In genomic region chr4:109211671-109212070, GRCh38 we compare ENCODE assay signal across 15 cellular contexts.
"Had no signal": no experiment of that assay in that cellular context is flagged by ENCODE, and none has a peak within 500 bp of the region (broad histone marks: within the 10 kb centered on the region; RNA-seq: fewer than 3 reads in every experiment).

No MANE protein-coding gene starts in this region.

- DNase-seq: activated CD4-positive, alpha-beta T cell treated with anti-CD3 and anti-CD28 coated beads, Interleukin-2, amount 10 ng/mL, durations not matched to agents 7 days and 5 days; activated CD4-positive, CD25-positive, alpha-beta regulatory T cell; activated CD8-positive, alpha-beta memory T cell treated with anti-CD3 and anti-CD28 coated beads for 24 hours; activated naive CD4-positive, alpha-beta T cell treated with anti-CD3 and anti-CD28 coated beads for 36 hours; cerebellar nuclear complex; endodermal cell; gastrocnemius medialis; kidney; left ventricle myocardium superior; ovary; retina had no signal

- ATAC-seq: activated T-helper 17 cell treated with anti-CD3 and anti-CD28 coated beads, Interleukin-2, amount 50 U/mL, for 72 hours; esophagus mucosa; gastrocnemius medialis; left ventricle myocardium superior; stimulated activated effector memory CD8-positive, alpha-beta T cell treated with anti-CD3 and anti-CD28 coated beads, Interleukin-12 subunit alpha, Interleukin-12 subunit beta, amount 100 ng/mL, for 72 hours had no signal

- H3K4me3 ChIP-seq: gastrocnemius medialis, ovary, tibial nerve had no signal
